Comparison of ENCODE assay signal across 9 cellular contexts in genomic region chr4:15005474-15006115, GRCh38. TPM values are rescaled to one million over a fixed set of nuclear protein-coding genes. Genes with fewer than 3 reads are reported as not detected.
A peak's percentile ranks its signal among the peaks of the same experiment; 100 is the strongest.
DNase-seq lines count a peak whose midpoint lies in the region; ATAC-seq and TF ChIP-seq lines count a peak whose summit lies in the region.
"Had no signal": no experiment of that assay in that cellular context is flagged by ENCODE, and none has a peak within 500 bp of the region (broad histone marks: within the 10 kb centered on the region; RNA-seq: fewer than 3 reads in every experiment).

No MANE protein-coding gene starts in this region.

- no peaks in the 10 kb centered on the region for H3K9me3 ChIP-seq in A673 (ENCODE audit: low read depth, low read length, poor library complexity, severe bottlenecking)
- no peaks in the 10 kb centered on the region for H3K9me3 ChIP-seq in mucosa of stomach (ENCODE audit: control insufficient read depth, low read length)

- intact Hi-C loops in A673 (cut with micrococcal nuclease; ENCODE audit: unreplicated experiment), result no loop called here

- H3K4me3 ChIP-seq in A673 (ENCODE audit: low read depth, low read length, poor library complexity, severe bottlenecking) (peak overlapping the region; percentile 88), HL-60 (replicated peaks; ENCODE audit: insufficient read depth, low read length) (peak overlapping the region; percentile 83), mucosa of stomach (ENCODE audit: low read length) (peak overlapping the region; percentile 32)

- peak overlapping the region; percentile 100 for H3K27ac ChIP-seq in A673 (ENCODE audit: low read depth, low read length, poor library complexity, severe bottlenecking)
- peak overlapping the region; percentile 74; the same call in 1 of the 2 replicates for H3K27ac ChIP-seq in HL-60 (replicated peaks)
- H3K27ac ChIP-seq in caudate nucleus (ENCODE audit: low read depth, low read length), result peak overlapping the region; percentile 94

- peaks cover 52% of the 10 kb centered on the region for H3K36me3 ChIP-seq in A673 (ENCODE audit: insufficient read depth, low read length, poor library complexity, severe bottlenecking)
- H3K36me3 ChIP-seq in mucosa of stomach (ENCODE audit: control insufficient read depth, insufficient read depth, low read length), result no peaks in the 10 kb centered on the region

- POLR2A ChIA-PET in A673 (lab: Charles Lee; ENCODE audit: low non-redundant PET), result interaction anchor here (0.8 kb wide), 1 partner anchor 844 kb away, joined by 3 read pairs; no protein-coding TSS in a partner anchor

- CTCF ChIA-PET in A673 (lab: Charles Lee), result interaction anchor here (0.7 kb wide), 1 partner anchor 355 kb away, joined by 6 read pairs; no protein-coding TSS in a partner anchor

- DNase-seq in A673 (ENCODE audit: low spot score) (peak; percentile 18), HL-60 (ENCODE audit: low read depth in 1 of 2, low spot score in 1 of 2) (no peak), caudate nucleus (lab: John Stamatoyannopoulos, UW) (no peak), GM20000 (ENCODE audit: low spot score) (no peak), GM13976 (ENCODE audit: low spot score) (no peak)
- DNase-seq: NCI-H748 treated with DMSO at 0.1 percent for 48 hours had no signal

- ATAC-seq in HG03469 (IDR thresholded peaks at IDR 0.05; ENCODE audit: unreplicated experiment) (no peak), HG02840 (IDR thresholded peaks at IDR 0.05; ENCODE audit: low FRiP score, unreplicated experiment) (no peak)

- TF ChIP-seq CTCF in A673 (conservative IDR thresholded peaks at IDR 0.05; ENCODE audit: low read depth, low read length) (no peak), HL-60 (IDR thresholded peaks at IDR 0.05; ENCODE audit: insufficient read depth, low read length) (no peak), GM20000 (IDR thresholded peaks at IDR 0.05; ENCODE audit: extremely low read depth, missing control alignments) (no peak), GM13976 (IDR thresholded peaks at IDR 0.05; ENCODE audit: borderline replicate concordance, control extremely low read depth, extremely low read depth, insufficient read depth, missing control alignments) (no peak)

- peak overlapping the region; percentile 96 for H3K9ac ChIP-seq in mucosa of stomach (ENCODE audit: low read length)

- BruUV-seq in A673 (replicated peaks; lab: Mats Ljungman, UMichigan), result TSS peak; percentile 27

- H3K4me1 ChIP-seq in A673 (ENCODE audit: insufficient read depth, low read length, poor library complexity, severe bottlenecking) (peaks cover 32% of the 10 kb centered on the region), mucosa of stomach (ENCODE audit: control insufficient read depth, insufficient read depth, low read length) (no peaks in the 10 kb centered on the region)

- H3K27me3 ChIP-seq in A673 (replicated peaks; ENCODE audit: insufficient read depth, low read depth, low read length, poor library complexity) (no peaks in the 10 kb centered on the region), HL-60 (ENCODE audit: insufficient read depth, poor library complexity, severe bottlenecking) (no peaks in the 10 kb centered on the region), mucosa of stomach (ENCODE audit: control insufficient read depth, insufficient read depth, low read length) (no peaks in the 10 kb centered on the region)

- in situ Hi-C loops in GM13976 (cut with MboI; ENCODE audit: low sequenced_read_pairs, unreplicated experiment), result loop anchor here (25.0 kb wide), 1 partner anchor 657 kb away; the partner anchor contains the start of gene FBXL5

RNA-seq across cellular contexts. Expression of gene CPEB2, which starts 3.3 kb away (rescaled TPM):
- total RNA-seq in A673 (2021), result 75.5 and 80.1 TPM in 2 replicates

Comparison
In these comparisons a context has a peak if more than half of its experiments do, and no peak if none do; other contexts are left out.
1. H3K4me3 ChIP-seq: peak in every context shown above with its lines; median percentile 88 in A673; 83 in HL-60; 32 in mucosa of stomach.